2 cellular contexts compared by ENCODE assay signal in the genomic region with DNA sequence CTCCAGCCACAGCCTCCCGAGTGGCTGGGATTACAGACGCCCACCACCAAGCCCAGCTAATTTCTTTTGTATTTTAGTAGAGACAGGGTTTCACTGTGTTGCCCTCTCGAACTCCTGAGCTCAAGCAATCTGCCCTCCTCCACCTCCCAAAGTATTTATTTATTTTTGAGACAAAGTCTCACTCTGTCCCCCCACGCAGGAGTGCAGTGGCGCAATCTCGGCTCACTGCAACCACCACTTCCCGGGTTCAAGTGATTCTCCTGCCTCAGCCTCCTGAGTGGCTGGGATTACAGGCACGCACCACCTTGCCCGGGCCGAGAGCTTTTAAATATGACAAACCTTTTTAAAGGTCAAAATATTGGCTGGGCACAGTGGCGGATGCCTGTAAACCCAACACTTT.
TF ChIP-seq lines count a peak whose summit lies in the region.

No MANE protein-coding gene starts in this region.

TF ChIP-seq in HEK293, 187 proteins besides CTCF, POLR2A, EP300 and RAD21:
- TF ChIP-seq, protein P1, sequence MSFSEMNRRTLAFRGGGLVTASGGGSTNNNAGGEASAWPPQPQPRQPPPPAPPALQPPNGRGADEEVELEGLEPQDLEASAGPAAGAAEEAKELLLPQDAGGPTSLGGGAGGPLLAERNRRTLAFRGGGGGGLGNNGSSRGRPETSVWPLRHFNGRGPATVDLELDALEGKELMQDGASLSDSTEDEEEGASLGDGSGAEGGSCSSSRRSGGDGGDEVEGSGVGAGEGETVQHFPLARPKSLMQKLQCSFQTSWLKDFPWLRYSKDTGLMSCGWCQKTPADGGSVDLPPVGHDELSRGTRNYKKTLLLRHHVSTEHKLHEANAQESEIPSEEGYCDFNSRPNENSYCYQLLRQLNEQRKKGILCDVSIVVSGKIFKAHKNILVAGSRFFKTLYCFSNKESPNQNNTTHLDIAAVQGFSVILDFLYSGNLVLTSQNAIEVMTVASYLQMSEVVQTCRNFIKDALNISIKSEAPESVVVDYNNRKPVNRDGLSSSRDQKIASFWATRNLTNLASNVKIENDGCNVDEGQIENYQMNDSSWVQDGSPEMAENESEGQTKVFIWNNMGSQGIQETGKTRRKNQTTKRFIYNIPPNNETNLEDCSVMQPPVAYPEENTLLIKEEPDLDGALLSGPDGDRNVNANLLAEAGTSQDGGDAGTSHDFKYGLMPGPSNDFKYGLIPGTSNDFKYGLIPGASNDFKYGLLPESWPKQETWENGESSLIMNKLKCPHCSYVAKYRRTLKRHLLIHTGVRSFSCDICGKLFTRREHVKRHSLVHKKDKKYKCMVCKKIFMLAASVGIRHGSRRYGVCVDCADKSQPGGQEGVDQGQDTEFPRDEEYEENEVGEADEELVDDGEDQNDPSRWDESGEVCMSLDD (tag by site-specific recombination; IDR thresholded peaks at IDR 0.05): no peak
- peak; percentile 28; the same call in 1 of the 2 replicates for TF ChIP-seq EGR2 (tag by site-specific recombination; IDR thresholded peaks at IDR 0.05; ENCODE audit: low read depth)
- peak; percentile 39 for TF ChIP-seq ZFHX2 (tag by site-specific recombination; conservative IDR thresholded peaks at IDR 0.05)
- TF ChIP-seq KLF10 (tag by site-specific recombination; IDR thresholded peaks at IDR 0.05): no peak
- TF ChIP-seq, protein P2, sequence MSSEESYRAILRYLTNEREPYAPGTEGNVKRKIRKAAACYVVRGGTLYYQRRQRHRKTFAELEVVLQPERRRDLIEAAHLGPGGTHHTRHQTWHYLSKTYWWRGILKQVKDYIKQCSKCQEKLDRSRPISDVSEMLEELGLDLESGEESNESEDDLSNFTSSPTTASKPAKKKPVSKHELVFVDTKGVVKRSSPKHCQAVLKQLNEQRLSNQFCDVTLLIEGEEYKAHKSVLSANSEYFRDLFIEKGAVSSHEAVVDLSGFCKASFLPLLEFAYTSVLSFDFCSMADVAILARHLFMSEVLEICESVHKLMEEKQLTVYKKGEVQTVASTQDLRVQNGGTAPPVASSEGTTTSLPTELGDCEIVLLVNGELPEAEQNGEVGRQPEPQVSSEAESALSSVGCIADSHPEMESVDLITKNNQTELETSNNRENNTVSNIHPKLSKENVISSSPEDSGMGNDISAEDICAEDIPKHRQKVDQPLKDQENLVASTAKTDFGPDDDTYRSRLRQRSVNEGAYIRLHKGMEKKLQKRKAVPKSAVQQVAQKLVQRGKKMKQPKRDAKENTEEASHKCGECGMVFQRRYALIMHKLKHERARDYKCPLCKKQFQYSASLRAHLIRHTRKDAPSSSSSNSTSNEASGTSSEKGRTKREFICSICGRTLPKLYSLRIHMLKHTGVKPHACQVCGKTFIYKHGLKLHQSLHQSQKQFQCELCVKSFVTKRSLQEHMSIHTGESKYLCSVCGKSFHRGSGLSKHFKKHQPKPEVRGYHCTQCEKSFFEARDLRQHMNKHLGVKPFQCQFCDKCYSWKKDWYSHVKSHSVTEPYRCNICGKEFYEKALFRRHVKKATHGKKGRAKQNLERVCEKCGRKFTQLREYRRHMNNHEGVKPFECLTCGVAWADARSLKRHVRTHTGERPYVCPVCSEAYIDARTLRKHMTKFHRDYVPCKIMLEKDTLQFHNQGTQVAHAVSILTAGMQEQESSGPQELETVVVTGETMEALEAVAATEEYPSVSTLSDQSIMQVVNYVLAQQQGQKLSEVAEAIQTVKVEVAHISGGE (tag by site-specific recombination; conservative IDR thresholded peaks at IDR 0.05; ENCODE audit: low read depth): no peak
TF ChIP-seq in HEK293: peak in this region for 2.

TF ChIP-seq in HepG2, 621 proteins besides CTCF, POLR2A, EP300 and RAD21 (continues in another document):
- TF ChIP-seq TCF12 (IDR thresholded peaks at IDR 0.05) (no peak), TCF12 (CRISPR knock-in tag; IDR thresholded peaks at IDR 0.05) (no peak), ZNF788 (CRISPR knock-in tag; IDR thresholded peaks at IDR 0.05; ENCODE audit: borderline replicate concordance) (no peak), ZNF772 (CRISPR knock-in tag; IDR thresholded peaks at IDR 0.05) (no peak), RARA (CRISPR knock-in tag; IDR thresholded peaks at IDR 0.05) (no peak), GFI1 (CRISPR knock-in tag; IDR thresholded peaks at IDR 0.05; ENCODE audit: borderline replicate concordance) (peak; percentile 71), CREB1 (IDR thresholded peaks at IDR 0.05) (no peak), CREB1 (CRISPR knock-in tag; IDR thresholded peaks at IDR 0.05) (no peak), ZNF616 (CRISPR knock-in tag; IDR thresholded peaks at IDR 0.05; ENCODE audit: low read depth) (no peak), ZMYM2 (CRISPR knock-in tag; IDR thresholded peaks at IDR 0.05) (peak; percentile 62; the same call in 1 of the 2 replicates), ZNF552 (CRISPR knock-in tag; IDR thresholded peaks at IDR 0.05; ENCODE audit: borderline replicate concordance) (no peak), HNF4G (IDR thresholded peaks at IDR 0.05; ENCODE audit: borderline replicate concordance, low read depth, low read length) (peak; percentile 7; the same call in 1 of the 2 replicates), HNF4G (CRISPR knock-in tag; IDR thresholded peaks at IDR 0.05; ENCODE audit: borderline replicate concordance, low read depth) (no peak), ZNF430 (CRISPR knock-in tag; IDR thresholded peaks at IDR 0.05) (peak; percentile 22; the same call in 1 of the 2 replicates), PHF8 (CRISPR knock-in tag; IDR thresholded peaks at IDR 0.05) (no peak), ZFP36L1 (CRISPR knock-in tag; IDR thresholded peaks at IDR 0.05) (no peak), ZBTB7B (CRISPR knock-in tag; IDR thresholded peaks at IDR 0.05) (no peak), SALL1 (CRISPR knock-in tag; IDR thresholded peaks at IDR 0.05) (0 out of 2 replicates have a peak, but pooled peaks have one; percentile 34), SOX13 (IDR thresholded peaks at IDR 0.05) (no peak), SOX13 (CRISPR knock-in tag; conservative IDR thresholded peaks at IDR 0.05 in 1 of 2, IDR thresholded peaks at IDR 0.05 in 1 of 2) (peak in 1 of 2 experiments; percentile 16; a peak in 1 of 4 replicates)
- TF ChIP-seq, protein P3, sequence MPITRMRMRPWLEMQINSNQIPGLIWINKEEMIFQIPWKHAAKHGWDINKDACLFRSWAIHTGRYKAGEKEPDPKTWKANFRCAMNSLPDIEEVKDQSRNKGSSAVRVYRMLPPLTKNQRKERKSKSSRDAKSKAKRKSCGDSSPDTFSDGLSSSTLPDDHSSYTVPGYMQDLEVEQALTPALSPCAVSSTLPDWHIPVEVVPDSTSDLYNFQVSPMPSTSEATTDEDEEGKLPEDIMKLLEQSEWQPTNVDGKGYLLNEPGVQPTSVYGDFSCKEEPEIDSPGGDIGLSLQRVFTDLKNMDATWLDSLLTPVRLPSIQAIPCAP (CRISPR knock-in tag; IDR thresholded peaks at IDR 0.05; ENCODE audit: low read depth): no peak
- TF ChIP-seq, protein P4, sequence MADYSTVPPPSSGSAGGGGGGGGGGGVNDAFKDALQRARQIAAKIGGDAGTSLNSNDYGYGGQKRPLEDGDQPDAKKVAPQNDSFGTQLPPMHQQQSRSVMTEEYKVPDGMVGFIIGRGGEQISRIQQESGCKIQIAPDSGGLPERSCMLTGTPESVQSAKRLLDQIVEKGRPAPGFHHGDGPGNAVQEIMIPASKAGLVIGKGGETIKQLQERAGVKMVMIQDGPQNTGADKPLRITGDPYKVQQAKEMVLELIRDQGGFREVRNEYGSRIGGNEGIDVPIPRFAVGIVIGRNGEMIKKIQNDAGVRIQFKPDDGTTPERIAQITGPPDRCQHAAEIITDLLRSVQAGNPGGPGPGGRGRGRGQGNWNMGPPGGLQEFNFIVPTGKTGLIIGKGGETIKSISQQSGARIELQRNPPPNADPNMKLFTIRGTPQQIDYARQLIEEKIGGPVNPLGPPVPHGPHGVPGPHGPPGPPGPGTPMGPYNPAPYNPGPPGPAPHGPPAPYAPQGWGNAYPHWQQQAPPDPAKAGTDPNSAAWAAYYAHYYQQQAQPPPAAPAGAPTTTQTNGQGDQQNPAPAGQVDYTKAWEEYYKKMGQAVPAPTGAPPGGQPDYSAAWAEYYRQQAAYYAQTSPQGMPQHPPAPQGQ (CRISPR knock-in tag; IDR thresholded peaks at IDR 0.05; ENCODE audit: borderline replicate concordance): no peak
- TF ChIP-seq, protein P5, sequence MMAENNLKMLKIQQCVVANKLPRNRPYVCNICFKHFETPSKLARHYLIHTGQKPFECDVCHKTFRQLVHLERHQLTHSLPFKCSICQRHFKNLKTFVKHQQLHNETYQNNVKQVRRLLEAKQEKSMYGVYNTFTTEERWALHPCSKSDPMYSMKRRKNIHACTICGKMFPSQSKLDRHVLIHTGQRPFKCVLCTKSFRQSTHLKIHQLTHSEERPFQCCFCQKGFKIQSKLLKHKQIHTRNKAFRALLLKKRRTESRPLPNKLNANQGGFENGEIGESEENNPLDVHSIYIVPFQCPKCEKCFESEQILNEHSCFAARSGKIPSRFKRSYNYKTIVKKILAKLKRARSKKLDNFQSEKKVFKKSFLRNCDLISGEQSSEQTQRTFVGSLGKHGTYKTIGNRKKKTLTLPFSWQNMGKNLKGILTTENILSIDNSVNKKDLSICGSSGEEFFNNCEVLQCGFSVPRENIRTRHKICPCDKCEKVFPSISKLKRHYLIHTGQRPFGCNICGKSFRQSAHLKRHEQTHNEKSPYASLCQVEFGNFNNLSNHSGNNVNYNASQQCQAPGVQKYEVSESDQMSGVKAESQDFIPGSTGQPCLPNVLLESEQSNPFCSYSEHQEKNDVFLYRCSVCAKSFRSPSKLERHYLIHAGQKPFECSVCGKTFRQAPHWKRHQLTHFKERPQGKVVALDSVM (CRISPR knock-in tag; IDR thresholded peaks at IDR 0.05): peak; percentile 77
- TF ChIP-seq, protein P6, sequence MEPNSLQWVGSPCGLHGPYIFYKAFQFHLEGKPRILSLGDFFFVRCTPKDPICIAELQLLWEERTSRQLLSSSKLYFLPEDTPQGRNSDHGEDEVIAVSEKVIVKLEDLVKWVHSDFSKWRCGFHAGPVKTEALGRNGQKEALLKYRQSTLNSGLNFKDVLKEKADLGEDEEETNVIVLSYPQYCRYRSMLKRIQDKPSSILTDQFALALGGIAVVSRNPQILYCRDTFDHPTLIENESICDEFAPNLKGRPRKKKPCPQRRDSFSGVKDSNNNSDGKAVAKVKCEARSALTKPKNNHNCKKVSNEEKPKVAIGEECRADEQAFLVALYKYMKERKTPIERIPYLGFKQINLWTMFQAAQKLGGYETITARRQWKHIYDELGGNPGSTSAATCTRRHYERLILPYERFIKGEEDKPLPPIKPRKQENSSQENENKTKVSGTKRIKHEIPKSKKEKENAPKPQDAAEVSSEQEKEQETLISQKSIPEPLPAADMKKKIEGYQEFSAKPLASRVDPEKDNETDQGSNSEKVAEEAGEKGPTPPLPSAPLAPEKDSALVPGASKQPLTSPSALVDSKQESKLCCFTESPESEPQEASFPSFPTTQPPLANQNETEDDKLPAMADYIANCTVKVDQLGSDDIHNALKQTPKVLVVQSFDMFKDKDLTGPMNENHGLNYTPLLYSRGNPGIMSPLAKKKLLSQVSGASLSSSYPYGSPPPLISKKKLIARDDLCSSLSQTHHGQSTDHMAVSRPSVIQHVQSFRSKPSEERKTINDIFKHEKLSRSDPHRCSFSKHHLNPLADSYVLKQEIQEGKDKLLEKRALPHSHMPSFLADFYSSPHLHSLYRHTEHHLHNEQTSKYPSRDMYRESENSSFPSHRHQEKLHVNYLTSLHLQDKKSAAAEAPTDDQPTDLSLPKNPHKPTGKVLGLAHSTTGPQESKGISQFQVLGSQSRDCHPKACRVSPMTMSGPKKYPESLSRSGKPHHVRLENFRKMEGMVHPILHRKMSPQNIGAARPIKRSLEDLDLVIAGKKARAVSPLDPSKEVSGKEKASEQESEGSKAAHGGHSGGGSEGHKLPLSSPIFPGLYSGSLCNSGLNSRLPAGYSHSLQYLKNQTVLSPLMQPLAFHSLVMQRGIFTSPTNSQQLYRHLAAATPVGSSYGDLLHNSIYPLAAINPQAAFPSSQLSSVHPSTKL (CRISPR knock-in tag; IDR thresholded peaks at IDR 0.05): 0 out of 2 replicates have a peak, but pooled peaks have one; percentile 15
- TF ChIP-seq, protein P7, sequence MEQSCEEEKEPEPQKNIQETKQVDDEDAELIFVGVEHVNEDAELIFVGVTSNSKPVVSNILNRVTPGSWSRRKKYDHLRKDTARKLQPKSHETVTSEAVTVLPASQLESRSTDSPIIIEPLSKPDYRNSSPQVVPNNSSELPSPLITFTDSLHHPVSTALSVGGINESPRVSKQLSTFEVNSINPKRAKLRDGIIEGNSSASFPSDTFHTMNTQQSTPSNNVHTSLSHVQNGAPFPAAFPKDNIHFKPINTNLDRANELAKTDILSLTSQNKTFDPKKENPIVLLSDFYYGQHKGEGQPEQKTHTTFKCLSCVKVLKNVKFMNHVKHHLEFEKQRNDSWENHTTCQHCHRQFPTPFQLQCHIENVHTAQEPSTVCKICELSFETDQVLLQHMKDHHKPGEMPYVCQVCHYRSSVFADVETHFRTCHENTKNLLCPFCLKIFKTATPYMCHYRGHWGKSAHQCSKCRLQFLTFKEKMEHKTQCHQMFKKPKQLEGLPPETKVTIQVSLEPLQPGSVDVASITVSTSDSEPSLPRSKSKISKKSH (CRISPR knock-in tag; IDR thresholded peaks at IDR 0.05; ENCODE audit: borderline replicate concordance): no peak
- TF ChIP-seq, protein P8, sequence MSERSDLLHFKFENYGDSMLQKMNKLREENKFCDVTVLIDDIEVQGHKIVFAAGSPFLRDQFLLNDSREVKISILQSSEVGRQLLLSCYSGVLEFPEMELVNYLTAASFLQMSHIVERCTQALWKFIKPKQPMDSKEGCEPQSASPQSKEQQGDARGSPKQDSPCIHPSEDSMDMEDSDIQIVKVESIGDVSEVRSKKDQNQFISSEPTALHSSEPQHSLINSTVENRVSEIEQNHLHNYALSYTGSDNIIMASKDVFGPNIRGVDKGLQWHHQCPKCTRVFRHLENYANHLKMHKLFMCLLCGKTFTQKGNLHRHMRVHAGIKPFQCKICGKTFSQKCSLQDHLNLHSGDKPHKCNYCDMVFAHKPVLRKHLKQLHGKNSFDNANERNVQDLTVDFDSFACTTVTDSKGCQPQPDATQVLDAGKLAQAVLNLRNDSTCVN (CRISPR knock-in tag; IDR thresholded peaks at IDR 0.05; ENCODE audit: borderline replicate concordance): no peak
- TF ChIP-seq, protein P9, sequence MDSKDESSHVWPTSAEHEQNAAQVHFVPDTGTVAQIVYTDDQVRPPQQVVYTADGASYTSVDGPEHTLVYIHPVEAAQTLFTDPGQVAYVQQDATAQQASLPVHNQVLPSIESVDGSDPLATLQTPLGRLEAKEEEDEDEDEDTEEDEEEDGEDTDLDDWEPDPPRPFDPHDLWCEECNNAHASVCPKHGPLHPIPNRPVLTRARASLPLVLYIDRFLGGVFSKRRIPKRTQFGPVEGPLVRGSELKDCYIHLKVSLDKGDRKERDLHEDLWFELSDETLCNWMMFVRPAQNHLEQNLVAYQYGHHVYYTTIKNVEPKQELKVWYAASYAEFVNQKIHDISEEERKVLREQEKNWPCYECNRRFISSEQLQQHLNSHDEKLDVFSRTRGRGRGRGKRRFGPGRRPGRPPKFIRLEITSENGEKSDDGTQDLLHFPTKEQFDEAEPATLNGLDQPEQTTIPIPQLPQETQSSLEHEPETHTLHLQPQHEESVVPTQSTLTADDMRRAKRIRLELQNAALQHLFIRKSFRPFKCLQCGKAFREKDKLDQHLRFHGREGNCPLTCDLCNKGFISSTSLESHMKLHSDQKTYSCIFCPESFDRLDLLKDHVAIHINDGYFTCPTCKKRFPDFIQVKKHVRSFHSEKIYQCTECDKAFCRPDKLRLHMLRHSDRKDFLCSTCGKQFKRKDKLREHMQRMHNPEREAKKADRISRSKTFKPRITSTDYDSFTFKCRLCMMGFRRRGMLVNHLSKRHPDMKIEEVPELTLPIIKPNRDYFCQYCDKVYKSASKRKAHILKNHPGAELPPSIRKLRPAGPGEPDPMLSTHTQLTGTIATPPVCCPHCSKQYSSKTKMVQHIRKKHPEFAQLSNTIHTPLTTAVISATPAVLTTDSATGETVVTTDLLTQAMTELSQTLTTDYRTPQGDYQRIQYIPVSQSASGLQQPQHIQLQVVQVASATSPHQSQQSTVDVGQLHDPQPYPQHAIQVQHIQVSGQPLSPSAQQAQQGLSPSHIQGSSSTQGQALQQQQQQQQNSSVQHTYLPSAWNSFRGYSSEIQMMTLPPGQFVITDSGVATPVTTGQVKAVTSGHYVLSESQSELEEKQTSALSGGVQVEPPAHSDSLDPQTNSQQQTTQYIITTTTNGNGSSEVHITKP (CRISPR knock-in tag; IDR thresholded peaks at IDR 0.05; ENCODE audit: low read depth): peak; percentile 59
